9 cellular contexts compared by ENCODE assay signal in the genomic region with DNA sequence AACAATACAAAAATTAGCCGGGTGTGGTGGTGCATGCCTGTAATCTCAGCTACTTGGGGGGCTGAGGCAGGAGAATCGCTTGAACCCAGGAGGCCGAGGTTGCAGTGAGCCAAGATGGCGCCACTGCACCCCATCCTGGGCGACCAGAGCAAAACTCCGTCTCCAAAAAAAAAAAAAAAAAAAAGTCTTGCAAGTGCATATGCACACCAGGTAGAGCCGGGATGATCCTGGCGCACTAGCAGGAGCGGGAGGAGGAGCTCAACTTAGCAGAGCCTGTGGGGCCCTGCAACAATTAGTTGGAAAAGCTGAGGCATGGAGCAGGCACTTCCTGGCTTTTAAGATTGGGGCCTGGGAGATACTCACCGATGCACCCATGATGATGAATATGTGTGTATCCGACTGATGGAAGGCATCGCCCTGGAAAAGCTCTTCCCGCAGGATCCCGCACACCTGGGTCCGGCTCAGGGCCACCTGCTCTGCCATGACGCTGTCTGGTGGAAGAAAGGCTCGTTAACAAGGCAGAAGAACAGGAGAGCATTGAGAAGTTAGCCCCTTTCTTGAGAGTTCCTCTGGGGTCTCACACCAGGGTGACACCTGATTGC. TPM values are rescaled to one million over a fixed set of nuclear protein-coding genes. Genes with fewer than 3 reads are reported as not detected.
A peak's percentile ranks its signal among the peaks of the same experiment; 100 is the strongest.
DNase-seq lines count a peak whose midpoint lies in the region; ATAC-seq, FAIRE-seq and TF ChIP-seq lines count a peak whose summit lies in the region.
"Had no signal": no experiment of that assay in that cellular context is flagged by ENCODE, and none has a peak within 500 bp of the region (broad histone marks: within the 10 kb centered on the region; RNA-seq: fewer than 3 reads in every experiment).

No MANE protein-coding gene starts in this region.

- H3K79me2 ChIP-seq in HCT116 (ENCODE audit: insufficient read depth, low read length) (peaks cover 46% of the 10 kb centered on the region), K562 (ENCODE audit: control insufficient read depth, insufficient read depth, low read length) (peaks cover 81% of the 10 kb centered on the region)

- peaks cover 5% of the 10 kb centered on the region for H3K36me3 Mint-ChIP-seq in mesothelial cell of epicardium

- CTCF ChIA-PET in A549 (lab: Yijun Ruan, JAX) (interaction anchor here (0.7 to 7.5 kb wide), 3 partner anchors 13 to 203 kb away, joined by 3 to 55 read pairs (median 4); no protein-coding TSS in a partner anchor), HCT116 (lab: Charles Lee) (no interaction called here), K562 (lab: Yijun Ruan, JAX; ENCODE audit: low intra/inter-chr PET ratio) (no interaction called here)

- in situ Hi-C loops in K562 (cut with MboI), result loop anchor here (25.0 kb wide), 1 partner anchor 383 kb away; no protein-coding TSS in a partner anchor

- H3K4me3 Mint-ChIP-seq in mesothelial cell of epicardium, result peak overlapping the region; percentile 69

- H3K4me3 ChIP-seq in A549, result peak overlapping the region; percentile 95
- H3K4me3 ChIP-seq in HCT116 (replicated peaks in 1 of 2; ENCODE audit: low read depth in 1 of 2, low read length in 2 of 2), result peak overlapping the region; percentile 69 to 96
- peak overlapping the region; percentile 98 for H3K4me3 ChIP-seq in K562

- no peaks in the 10 kb centered on the region for H3K9me2 ChIP-seq in HCT116 (ENCODE audit: insufficient read depth)

- H3K4me2 ChIP-seq in A549, result peak overlapping the region; percentile 82
- H3K4me2 ChIP-seq in HCT116 (ENCODE audit: low read length), result peak overlapping the region; percentile 90
- H3K4me2 ChIP-seq in K562 (ENCODE audit: insufficient read depth, low read length), result peak overlapping the region; percentile 100

- BruUV-seq in HCT116 (replicated peaks; lab: Mats Ljungman, UMichigan), result no TSS peak
- no TSS peak for BruUV-seq in K562 (replicated peaks; lab: Mats Ljungman, UMichigan)

- TF ChIP-seq RAD21 in A549 (conservative IDR thresholded peaks at IDR 0.05 in 1 of 2, IDR thresholded peaks at IDR 0.05 in 1 of 2) (no peak), HCT116 (IDR thresholded peaks at IDR 0.05; ENCODE audit: low read depth) (no peak), K562 (CRISPR knock-in tag; conservative IDR thresholded peaks at IDR 0.05 in 1 of 2, IDR thresholded peaks at IDR 0.05 in 1 of 2) (no peak)

- H3K9me3 ChIP-seq in A549 (no peaks in the 10 kb centered on the region), HCT116 (ENCODE audit: control insufficient read depth in 1 of 2, insufficient read depth in 1 of 2, low read depth in 1 of 2, low read length in 2 of 2) (no peaks in the 10 kb centered on the region), K562 (replicated peaks; ENCODE audit: control insufficient read depth, insufficient read depth, low read depth, low read length) (no peaks in the 10 kb centered on the region)

- FAIRE-seq in A549 (lab: Jason Lieb, UNC), result no peak
- FAIRE-seq in K562 (lab: Jason Lieb, UNC), result no peak

- intact Hi-C loops in HCT116 (cut with micrococcal nuclease), result no loop called here
- intact Hi-C loops in K562 (cut with micrococcal nuclease), result no loop called here

- no peaks in the 10 kb centered on the region for H3K27me3 Mint-ChIP-seq in mesothelial cell of epicardium (ENCODE audit: low read depth)

- H3K9ac ChIP-seq in HCT116 (ENCODE audit: low read length) (peak overlapping the region; percentile 92), K562 (ENCODE audit: insufficient read depth in 1 of 2, low read depth in 2 of 2, low read length in 2 of 2) (peak overlapping the region; percentile 95 to 99)

- H3K27me3 ChIP-seq in HCT116 (ENCODE audit: insufficient read depth, low read length), result no peaks in the 10 kb centered on the region
- no peaks in the 10 kb centered on the region for H3K27me3 ChIP-seq in K562 (ENCODE audit: control insufficient read depth in 2 of 2, insufficient read depth in 2 of 2, low read length in 2 of 2)

- TF ChIP-seq CTCF in A549 (IDR thresholded peaks at IDR 0.05) (no peak), HCT116 (IDR thresholded peaks at IDR 0.05 in 2 of 3, conservative IDR thresholded peaks at IDR 0.05 in 1 of 3; ENCODE audit: borderline replicate concordance in 1 of 3, insufficient read depth in 1 of 3, low read depth in 2 of 3, low read length in 2 of 3) (no peak), K562 (IDR thresholded peaks at IDR 0.05 in 2 of 3, conservative IDR thresholded peaks at IDR 0.05 in 1 of 3; ENCODE audit: insufficient read depth in 2 of 3, low read depth in 1 of 3, low read length in 3 of 3) (no peak), mesothelial cell of epicardium (IDR thresholded peaks at IDR 0.05; ENCODE audit: unreplicated experiment) (no peak)

- peaks cover 5% of the 10 kb centered on the region for H3K9me3 Mint-ChIP-seq in mesothelial cell of epicardium

- no peak for TF ChIP-seq EP300 in A549 (IDR thresholded peaks at IDR 0.05)
- TF ChIP-seq EP300 in K562 (IDR thresholded peaks at IDR 0.05; ENCODE audit: low read length), result no peak

- H3K36me3 ChIP-seq in HCT116 (ENCODE audit: control insufficient read depth in 1 of 2, insufficient read depth in 2 of 2, low read length in 2 of 2), result peaks cover 0 to 7% of the 10 kb centered on the region in 2 experiments; a peak in 2 of 4 replicates
- H3K36me3 ChIP-seq in K562 (ENCODE audit: control insufficient read depth, insufficient read depth, low read length), result peaks cover 50% of the 10 kb centered on the region

- WGBS in A549 (ENCODE audit: missing lambda C conversion rate), result under 1% methylated on average over 13 of the region's 17 CpGs
- WGBS in K562 (ENCODE audit: insufficient coverage, low coverage, missing lambda C conversion rate), result 36% methylated on average over 12 of the region's 17 CpGs

- POLR2A ChIA-PET in A549 (lab: Yijun Ruan, JAX), result interaction anchor here (0.6 kb wide), 1 partner anchor 101 kb away, joined by 4 read pairs; no protein-coding TSS in a partner anchor
- POLR2A ChIA-PET in HCT116 (lab: Charles Lee), result no interaction called here
- POLR2A ChIA-PET in K562 (lab: Yijun Ruan, JAX), result interaction anchor here (0.6 to 1.6 kb wide), 5 partner anchors 19 to 195 kb away, joined by 3 to 4 read pairs (median 3); no protein-coding TSS in a partner anchor

- peaks cover 52% of the 10 kb centered on the region for H3K4me1 ChIP-seq in A549
- peaks cover 27 to 34% of the 10 kb centered on the region in 2 experiments for H3K4me1 ChIP-seq in HCT116 (ENCODE audit: control insufficient read depth in 1 of 2, insufficient read depth in 2 of 2, low read length in 2 of 2)
- H3K4me1 ChIP-seq in K562 (replicated peaks in 1 of 2; ENCODE audit: control insufficient read depth in 2 of 2, insufficient read depth in 2 of 2, low read length in 2 of 2), result peaks cover 46 to 56% of the 10 kb centered on the region in 2 experiments

- H4K20me1 ChIP-seq in HCT116 (ENCODE audit: insufficient read depth) (no peaks in the 10 kb centered on the region), K562 (replicated peaks; ENCODE audit: control insufficient read depth, insufficient read depth, low read length) (0 out of 2 replicates have a peak, but pooled peaks cover 8% of the 10 kb centered on the region)

- no peak overlapping the region for H3K27ac Mint-ChIP-seq in mesothelial cell of epicardium

- DNase-seq in A549 (ENCODE audit: low read depth in 1 of 2, low spot score in 1 of 2) (peak in 1 of 2 experiments; percentile 39), HCT116 (ENCODE audit: low read depth, low spot score) (no peak), K562 (ENCODE audit: extremely low read depth in 1 of 4, low spot score in 3 of 4) (no peak), mesothelial cell of epicardium (ENCODE audit: low spot score in 2 of 2, unreplicated experiment in 2 of 2) (no peak), dermis blood vessel endothelial cell (no peak)
- no peak for DNase-seq in stimulated activated naive CD4-positive, alpha-beta T cell treated with Interleukin-2 at 50 U/mL for 16 hours (lab: John Stamatoyannopoulos, UW)

- RAD21 ChIA-PET in HCT116 (lab: Charles Lee; ENCODE audit: low non-redundant PET in 1 of 2, low total read pairs in 2 of 2, uncharacterized antibody in 2 of 2, unreplicated experiment in 2 of 2), result no interaction called here

- peaks cover 13% of the 10 kb centered on the region for H3K4me1 Mint-ChIP-seq in mesothelial cell of epicardium

- no peak for TF ChIP-seq POLR2A in A549 (IDR thresholded peaks at IDR 0.05; ENCODE audit: low read length)
- TF ChIP-seq POLR2A in HCT116 (IDR thresholded peaks at IDR 0.05; ENCODE audit: borderline replicate concordance, extremely low read depth, insufficient read depth, insufficient read length), result no peak
- no peak for TF ChIP-seq POLR2A in K562 (conservative IDR thresholded peaks at IDR 0.05)

- H3K27ac ChIP-seq in A549, result peak overlapping the region; percentile 98 to 100
- peak overlapping the region; percentile 74; the same call in 1 of the 2 replicates for H3K27ac ChIP-seq in HCT116 (ENCODE audit: low read depth, low read length)
- peak overlapping the region; percentile 98 for H3K27ac ChIP-seq in K562 (ENCODE audit: extremely low read depth, low read depth, low read length)

- H3K9me1 ChIP-seq in K562 (ENCODE audit: control insufficient read depth, insufficient read depth, low read length), result no peaks in the 10 kb centered on the region

- H2AFZ ChIP-seq in HCT116 (ENCODE audit: low read depth, low read length, poor library complexity, severe bottlenecking) (no peak overlapping the region), K562 (ENCODE audit: low read depth, low read length) (no peak overlapping the region)

- no peak for ATAC-seq in A549
- no peak for ATAC-seq in HCT116
- no peak for ATAC-seq in K562
- ATAC-seq in HG03196 (IDR thresholded peaks at IDR 0.05; ENCODE audit: unreplicated experiment), result no peak
- no peak for ATAC-seq in GM18519 (IDR thresholded peaks at IDR 0.05; ENCODE audit: low FRiP score, unreplicated experiment)

RNA-seq across cellular contexts. Expression of a gene that starts 0.9 kb away (rescaled TPM):
- polyA plus RNA-seq in A549 (2011; rRNA removed) (692 and 774 TPM in 2 replicates), A549 (2017; fragmentation: RNase III; extraction: RNeasy Plus Mini Kit Qiagen cat#74134 plus additional on column Dnase treatment) (1,409 to 1,481 TPM (median 1,465 TPM) in 3 replicates), K562 (2011; rRNA removed) (44.6 and 133 TPM in 2 replicates), K562 (2014; fragmentation: Illumina TruSeq; extraction: Trizol) (222 and 260 TPM in 2 replicates), K562 (2014; fragmentation: Nextera tagmentation; extraction: Ambion mirVana) (10 to 100 TPM in 1 of 2 experiments, 1 to 10 TPM in 1; 2.9 to 18.3 TPM), K562 (2014; rRNA removed) (86.3 and 104 TPM in 2 replicates)
- 1,222 and 1,527 TPM in 2 replicates for polyA plus RNA-seq in A549 (2012; cell fraction: cytosol; rRNA removed)
- polyA plus RNA-seq in A549 (2012; cell fraction: nucleus; rRNA removed), result 2,784 and 3,385 TPM in 2 replicates
- polyA minus RNA-seq in A549 (2011; rRNA and poly(A)+ RNA removed), result 756 and 969 TPM in 2 replicates
- total RNA-seq in HCT116 (2021; ENCODE audit: unreplicated experiment) (109 TPM), K562 (2014; rRNA removed) (80.2 and 104 TPM in 2 replicates), K562 (2014; rRNA removed; fragmentation: Illumina TruSeq; extraction: Trizol) (28.7 and 44.7 TPM in 2 replicates), K562 (2015; rRNA removed; fragmentation: Illumina TruSeq; extraction: Trizol) (66.4 and 73.6 TPM in 2 replicates), K562 (2021) (205 and 212 TPM in 2 replicates), mesothelial cell of epicardium (54.4 to 56.5 TPM (median 55.8 TPM) in 3 replicates), dermis blood vessel endothelial cell (29.1 and 117 TPM in 2 replicates)
- polyA plus RNA-seq in HCT116 (2012), result 83.6 and 84.2 TPM in 2 replicates
- total RNA-seq in K562 (2011; cell fraction: chromatin; rRNA removed; ENCODE audit: low replicate concordance), result 99.3 and 369 TPM in 2 replicates
- 201 and 212 TPM in 2 replicates for total RNA-seq in K562 (2011; cell fraction: nucleolus; rRNA removed)
- total RNA-seq in K562 (2011; cell fraction: nucleoplasm; rRNA removed), result 122 and 126 TPM in 2 replicates
- polyA plus RNA-seq in K562 (2011; cell fraction: cytosol; rRNA removed), result 69.2 and 84.8 TPM in 2 replicates
- polyA plus RNA-seq in K562 (2011; cell fraction: nucleus; rRNA removed), result 266 and 292 TPM in 2 replicates
- 217 and 238 TPM in 2 replicates for polyA plus RNA-seq in K562 (2012)
- 39.7 and 47.5 TPM in 2 replicates for polyA minus RNA-seq in K562 (2011; rRNA and poly(A)+ RNA removed)
- 94.5 and 147 TPM in 2 replicates for polyA minus RNA-seq in K562 (2011; cell fraction: cytosol; rRNA and poly(A)+ RNA removed)
- polyA minus RNA-seq in K562 (2011; cell fraction: nucleus; rRNA and poly(A)+ RNA removed), result 96.3 and 128 TPM in 2 replicates

RNA-seq across cellular contexts. Expression of a gene that starts 1.6 kb away (rescaled TPM):
- polyA plus RNA-seq in A549 (2011; rRNA removed), result 19.7 and 22.1 TPM in 2 replicates
- 38.7 and 46.2 TPM in 2 replicates for polyA plus RNA-seq in A549 (2012; cell fraction: cytosol; rRNA removed)
- polyA plus RNA-seq in A549 (2012; cell fraction: nucleus; rRNA removed), result 117 and 119 TPM in 2 replicates
- polyA plus RNA-seq in A549 (2017; fragmentation: RNase III; extraction: RNeasy Plus Mini Kit Qiagen cat#74134 plus additional on column Dnase treatment), result 33.4 to 38.8 TPM (median 34.2 TPM) in 3 replicates
- 9.9 and 14.9 TPM in 2 replicates for polyA minus RNA-seq in A549 (2011; rRNA and poly(A)+ RNA removed)
- total RNA-seq in HCT116 (2021; ENCODE audit: unreplicated experiment), result 24.0 TPM
- polyA plus RNA-seq in HCT116 (2012), result 16.0 and 16.4 TPM in 2 replicates
- 24.9 and 66.1 TPM in 2 replicates for total RNA-seq in K562 (2011; cell fraction: chromatin; rRNA removed; ENCODE audit: low replicate concordance)
- 52.9 and 57.4 TPM in 2 replicates for total RNA-seq in K562 (2011; cell fraction: nucleolus; rRNA removed)
- total RNA-seq in K562 (2011; cell fraction: nucleoplasm; rRNA removed), result 30.5 and 36.4 TPM in 2 replicates
- 28.2 and 45.3 TPM in 2 replicates for total RNA-seq in K562 (2014; rRNA removed)
- total RNA-seq in K562 (2014; rRNA removed; fragmentation: Illumina TruSeq; extraction: Trizol), result 6.8 and 10.6 TPM in 2 replicates
- 21.9 and 22.2 TPM in 2 replicates for total RNA-seq in K562 (2015; rRNA removed; fragmentation: Illumina TruSeq; extraction: Trizol)
- 46.2 and 51.8 TPM in 2 replicates for total RNA-seq in K562 (2021)
- 23.4 and 29.9 TPM in 2 replicates for polyA plus RNA-seq in K562 (2011; rRNA removed)
- polyA plus RNA-seq in K562 (2011; cell fraction: cytosol; rRNA removed), result 34.4 and 69.6 TPM in 2 replicates
- 90.6 and 112 TPM in 2 replicates for polyA plus RNA-seq in K562 (2011; cell fraction: nucleus; rRNA removed)
- polyA plus RNA-seq in K562 (2012), result 32.7 and 39.8 TPM in 2 replicates
- 18.6 and 29.3 TPM in 2 replicates for polyA plus RNA-seq in K562 (2014; fragmentation: Illumina TruSeq; extraction: Trizol)
- under 1 TPM; 0.68 to 0.99 TPM for polyA plus RNA-seq in K562 (2014; fragmentation: Nextera tagmentation; extraction: Ambion mirVana)
- 52.9 and 60.0 TPM in 2 replicates for polyA plus RNA-seq in K562 (2014; rRNA removed)
- 4.2 and 5.7 TPM in 2 replicates for polyA minus RNA-seq in K562 (2011; rRNA and poly(A)+ RNA removed)
- polyA minus RNA-seq in K562 (2011; cell fraction: cytosol; rRNA and poly(A)+ RNA removed), result 16.6 and 19.2 TPM in 2 replicates
- polyA minus RNA-seq in K562 (2011; cell fraction: nucleus; rRNA and poly(A)+ RNA removed), result 19.4 and 22.9 TPM in 2 replicates
- total RNA-seq in mesothelial cell of epicardium, result 19.1 to 20.6 TPM (median 19.1 TPM) in 3 replicates
- total RNA-seq in dermis blood vessel endothelial cell, result 15.5 and 22.1 TPM in 2 replicates

RNA-seq across cellular contexts. Expression of a gene that starts 29.7 kb away (rescaled TPM):
- polyA plus RNA-seq in A549 (2011; rRNA removed) (18.6 and 21.7 TPM in 2 replicates), A549 (2017; fragmentation: RNase III; extraction: RNeasy Plus Mini Kit Qiagen cat#74134 plus additional on column Dnase treatment) (33.2 to 40.6 TPM (median 36.7 TPM) in 3 replicates), K562 (2011; rRNA removed) (29.2 and 44.1 TPM in 2 replicates), K562 (2014; fragmentation: Illumina TruSeq; extraction: Trizol) (24.2 and 44.9 TPM in 2 replicates), K562 (2014; fragmentation: Nextera tagmentation; extraction: Ambion mirVana) (1 to 10 TPM in 1 of 2 experiments, under 1 TPM in 1; 0.75 to 1.8 TPM), K562 (2014; rRNA removed) (62.9 and 66.7 TPM in 2 replicates)
- 47.8 and 55.1 TPM in 2 replicates for polyA plus RNA-seq in A549 (2012; cell fraction: cytosol; rRNA removed)
- polyA plus RNA-seq in A549 (2012; cell fraction: nucleus; rRNA removed), result 93.9 and 105 TPM in 2 replicates
- polyA minus RNA-seq in A549 (2011; rRNA and poly(A)+ RNA removed), result 16.1 and 21.8 TPM in 2 replicates
- total RNA-seq in HCT116 (2021; ENCODE audit: unreplicated experiment) (15.6 TPM), K562 (2014; rRNA removed) (53.3 and 67.6 TPM in 2 replicates), K562 (2014; rRNA removed; fragmentation: Illumina TruSeq; extraction: Trizol) (6.6 and 10.0 TPM in 2 replicates), K562 (2015; rRNA removed; fragmentation: Illumina TruSeq; extraction: Trizol) (27.0 and 32.3 TPM in 2 replicates), K562 (2021) (68.9 and 70.6 TPM in 2 replicates), mesothelial cell of epicardium (39.1 to 42.9 TPM (median 41.1 TPM) in 3 replicates), dermis blood vessel endothelial cell (25.5 and 27.7 TPM in 2 replicates)
- polyA plus RNA-seq in HCT116 (2012), result 16.2 and 16.9 TPM in 2 replicates
- total RNA-seq in K562 (2011; cell fraction: chromatin; rRNA removed; ENCODE audit: low replicate concordance), result 62.3 and 136 TPM in 2 replicates
- total RNA-seq in K562 (2011; cell fraction: nucleolus; rRNA removed), result 135 and 139 TPM in 2 replicates
- total RNA-seq in K562 (2011; cell fraction: nucleoplasm; rRNA removed), result 84.9 and 88.7 TPM in 2 replicates
- polyA plus RNA-seq in K562 (2011; cell fraction: cytosol; rRNA removed), result 45.6 and 88.5 TPM in 2 replicates
- polyA plus RNA-seq in K562 (2011; cell fraction: nucleus; rRNA removed), result 159 and 221 TPM in 2 replicates
- 47.8 and 77.3 TPM in 2 replicates for polyA plus RNA-seq in K562 (2012)
- polyA minus RNA-seq in K562 (2011; rRNA and poly(A)+ RNA removed), result 7.6 and 13.4 TPM in 2 replicates
- 25.1 and 30.7 TPM in 2 replicates for polyA minus RNA-seq in K562 (2011; cell fraction: cytosol; rRNA and poly(A)+ RNA removed)
- 25.2 and 34.2 TPM in 2 replicates for polyA minus RNA-seq in K562 (2011; cell fraction: nucleus; rRNA and poly(A)+ RNA removed)

RNA-seq across cellular contexts. Expression of a gene that starts 39.2 kb away (rescaled TPM):
- polyA plus RNA-seq in A549 (2011; rRNA removed) (not detected in 2 replicates), A549 (2017; fragmentation: RNase III; extraction: RNeasy Plus Mini Kit Qiagen cat#74134 plus additional on column Dnase treatment) (not detected in 3 replicates), K562 (2011; rRNA removed) (0.12 TPM in 1 of 2 replicates, not detected in the other), K562 (2014; fragmentation: Illumina TruSeq; extraction: Trizol) (not detected in 2 replicates), K562 (2014; fragmentation: Nextera tagmentation; extraction: Ambion mirVana) (not detected), K562 (2014; rRNA removed) (not detected in 2 replicates)
- polyA plus RNA-seq in A549 (2012; cell fraction: cytosol; rRNA removed), result not detected in 2 replicates
- 0.22 TPM in 1 of 2 replicates, not detected in the other for polyA plus RNA-seq in A549 (2012; cell fraction: nucleus; rRNA removed)
- polyA minus RNA-seq in A549 (2011; rRNA and poly(A)+ RNA removed), result not detected in 2 replicates
- total RNA-seq in HCT116 (2021; ENCODE audit: unreplicated experiment) (not detected), K562 (2014; rRNA removed) (0.32 TPM in 1 of 2 replicates, not detected in the other), K562 (2014; rRNA removed; fragmentation: Illumina TruSeq; extraction: Trizol) (not detected in 2 replicates), K562 (2015; rRNA removed; fragmentation: Illumina TruSeq; extraction: Trizol) (not detected in 2 replicates), K562 (2021) (not detected in 2 replicates), mesothelial cell of epicardium (not detected in 3 replicates), dermis blood vessel endothelial cell (not detected in 2 replicates)
- polyA plus RNA-seq in HCT116 (2012), result not detected in 2 replicates
- not detected in 2 replicates for total RNA-seq in K562 (2011; cell fraction: chromatin; rRNA removed; ENCODE audit: low replicate concordance)
- total RNA-seq in K562 (2011; cell fraction: nucleolus; rRNA removed), result not detected in 2 replicates
- not detected in 2 replicates for total RNA-seq in K562 (2011; cell fraction: nucleoplasm; rRNA removed)
- polyA plus RNA-seq in K562 (2011; cell fraction: cytosol; rRNA removed), result not detected in 2 replicates
- polyA plus RNA-seq in K562 (2011; cell fraction: nucleus; rRNA removed), result not detected in 2 replicates
- polyA plus RNA-seq in K562 (2012), result not detected in 2 replicates
- polyA minus RNA-seq in K562 (2011; rRNA and poly(A)+ RNA removed), result not detected in 2 replicates
- polyA minus RNA-seq in K562 (2011; cell fraction: cytosol; rRNA and poly(A)+ RNA removed), result not detected in 2 replicates
- polyA minus RNA-seq in K562 (2011; cell fraction: nucleus; rRNA and poly(A)+ RNA removed), result not detected in 2 replicates
- total RNA-seq: mesenteric fat pad had no signal

RNA-seq across cellular contexts. Expression of a gene that starts 55.3 kb away (rescaled TPM):
- 9.0 and 10.1 TPM in 2 replicates for polyA plus RNA-seq in A549 (2011; rRNA removed)
- polyA plus RNA-seq in A549 (2012; cell fraction: cytosol; rRNA removed), result 18.6 and 27.7 TPM in 2 replicates
- polyA plus RNA-seq in A549 (2012; cell fraction: nucleus; rRNA removed), result 15.8 and 20.0 TPM in 2 replicates
- polyA plus RNA-seq in A549 (2017; fragmentation: RNase III; extraction: RNeasy Plus Mini Kit Qiagen cat#74134 plus additional on column Dnase treatment), result 19.3 to 24.1 TPM (median 21.7 TPM) in 3 replicates
- 11.0 and 18.0 TPM in 2 replicates for polyA minus RNA-seq in A549 (2011; rRNA and poly(A)+ RNA removed)
- 16.2 TPM for total RNA-seq in HCT116 (2021; ENCODE audit: unreplicated experiment)
- 24.9 and 32.9 TPM in 2 replicates for polyA plus RNA-seq in HCT116 (2012)
- total RNA-seq in K562 (2011; cell fraction: chromatin; rRNA removed; ENCODE audit: low replicate concordance), result 11.1 and 43.4 TPM in 2 replicates
- total RNA-seq in K562 (2011; cell fraction: nucleolus; rRNA removed), result 58.4 and 62.9 TPM in 2 replicates
- 27.9 and 31.5 TPM in 2 replicates for total RNA-seq in K562 (2011; cell fraction: nucleoplasm; rRNA removed)
- 21.7 and 28.6 TPM in 2 replicates for total RNA-seq in K562 (2014; rRNA removed)
- 5.5 and 9.6 TPM in 2 replicates for total RNA-seq in K562 (2014; rRNA removed; fragmentation: Illumina TruSeq; extraction: Trizol)
- 19.7 and 20.7 TPM in 2 replicates for total RNA-seq in K562 (2015; rRNA removed; fragmentation: Illumina TruSeq; extraction: Trizol)
- total RNA-seq in K562 (2021), result 30.6 and 31.6 TPM in 2 replicates
- 10.7 and 15.1 TPM in 2 replicates for polyA plus RNA-seq in K562 (2011; rRNA removed)
- polyA plus RNA-seq in K562 (2011; cell fraction: cytosol; rRNA removed), result 16.7 and 48.0 TPM in 2 replicates
- polyA plus RNA-seq in K562 (2011; cell fraction: nucleus; rRNA removed), result 25.2 and 42.1 TPM in 2 replicates
- 32.7 and 34.9 TPM in 2 replicates for polyA plus RNA-seq in K562 (2012)
- 16.7 and 33.1 TPM in 2 replicates for polyA plus RNA-seq in K562 (2014; fragmentation: Illumina TruSeq; extraction: Trizol)
- polyA plus RNA-seq in K562 (2014; fragmentation: Nextera tagmentation; extraction: Ambion mirVana), result 1 to 10 TPM; 5.2 to 6.0 TPM
- 26.2 and 33.4 TPM in 2 replicates for polyA plus RNA-seq in K562 (2014; rRNA removed)
- 4.8 and 7.1 TPM in 2 replicates for polyA minus RNA-seq in K562 (2011; rRNA and poly(A)+ RNA removed)
- polyA minus RNA-seq in K562 (2011; cell fraction: cytosol; rRNA and poly(A)+ RNA removed), result 14.8 and 15.9 TPM in 2 replicates
- polyA minus RNA-seq in K562 (2011; cell fraction: nucleus; rRNA and poly(A)+ RNA removed), result 13.5 and 16.4 TPM in 2 replicates
- 30.1 to 30.8 TPM (median 30.2 TPM) in 3 replicates for total RNA-seq in mesothelial cell of epicardium
- total RNA-seq in dermis blood vessel endothelial cell, result 22.1 and 39.9 TPM in 2 replicates
